9 cellular contexts compared by ENCODE assay signal in the genomic region with DNA sequence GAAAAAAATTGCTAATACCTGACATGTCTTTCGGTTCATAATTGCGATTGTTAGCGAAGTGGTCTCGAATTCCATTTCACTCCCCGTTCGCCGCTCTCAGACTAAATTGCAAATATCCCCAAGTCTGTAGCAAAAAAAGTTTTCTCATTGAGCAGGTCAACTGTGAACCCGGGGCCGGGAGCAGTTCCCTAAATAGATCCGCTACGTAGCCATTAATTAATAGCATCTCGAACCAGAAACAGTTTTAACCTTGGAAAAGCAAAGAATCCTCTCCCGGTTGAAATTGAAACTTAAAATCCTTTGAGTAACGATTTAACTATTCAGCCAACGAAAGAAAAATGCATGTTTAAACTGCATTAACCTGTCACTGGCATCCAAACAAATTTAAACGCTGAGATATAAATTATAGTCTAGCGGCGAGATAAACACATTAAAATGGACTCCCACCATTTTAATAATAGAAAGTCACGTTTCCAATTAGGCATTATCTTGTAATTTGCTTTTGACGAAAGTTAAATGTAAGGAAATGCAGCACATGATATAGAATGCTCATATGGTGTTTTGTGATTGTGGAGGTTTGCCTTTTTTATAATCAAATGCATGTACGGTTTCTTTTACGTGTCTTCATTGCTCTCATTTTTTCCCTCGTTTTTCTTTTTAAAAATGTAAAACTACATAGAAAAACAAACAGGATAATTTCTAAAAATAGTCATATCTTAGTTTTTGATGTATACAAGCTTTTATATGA. TPM values are rescaled to one million over a fixed set of nuclear protein-coding genes. Genes with fewer than 3 reads are reported as not detected.
DNase-seq lines count a peak whose midpoint lies in the region; ATAC-seq and TF ChIP-seq lines count a peak whose summit lies in the region.
"Had no signal": no experiment of that assay in that cellular context is flagged by ENCODE, and none has a peak within 500 bp of the region (broad histone marks: within the 10 kb centered on the region; RNA-seq: fewer than 3 reads in every experiment).

No MANE protein-coding gene starts in this region.

- H4K20me1 ChIP-seq in mammary epithelial cell (ENCODE audit: insufficient read depth, low read length), result no peaks in the 10 kb centered on the region

- BruUV-seq in Caco-2 (replicated peaks; lab: Mats Ljungman, UMichigan), result no TSS peak
- no TSS peak for BruUV-seq in mammary epithelial cell (replicated peaks; lab: Mats Ljungman, UMichigan)

- H3K27me3 ChIP-seq in Caco-2 (replicated peaks; ENCODE audit: control insufficient read depth, insufficient read depth, low read length), result 0 out of 2 replicates have a peak, but pooled peaks cover 2% of the 10 kb centered on the region
- peaks cover 99% of the 10 kb centered on the region for H3K27me3 ChIP-seq in HUES64 (ENCODE audit: insufficient read depth, low read length)
- H3K27me3 ChIP-seq in mammary epithelial cell (ENCODE audit: insufficient read depth, low read length), result peaks cover 30% of the 10 kb centered on the region

- CTCF ChIA-PET in Caco-2 (lab: Charles Lee), result no interaction called here
- CTCF ChIA-PET in mammary epithelial cell (lab: Charles Lee; ENCODE audit: low non-redundant PET), result no interaction called here

- no peak overlapping the region for H3K27ac Mint-ChIP-seq in Caco-2 (ENCODE audit: unreplicated experiment)

- in situ Hi-C loops in mammary epithelial cell (cut with MboI; ENCODE audit: low sequenced_read_pairs in 2 of 2), result no loop called here

- DNase-seq in Caco-2, result no peak
- DNase-seq in mammary epithelial cell, result peak; percentile 2
- no peak for DNase-seq in mucosa of descending colon
- no peak for DNase-seq in stimulated activated naive CD4-positive, alpha-beta T cell treated with Interleukin-2 at 50 U/mL for 16 hours (lab: John Stamatoyannopoulos, UW)
- DNase-seq in stimulated activated CD4-positive, alpha-beta T cell treated with anti-CD3 and anti-CD28 coated beads, Interleukin-4, amount 100 ng/mL, for 24 hours, result no peak
- DNase-seq in islet precursor cell, result no peak

- no peaks in the 10 kb centered on the region for H3K36me3 Mint-ChIP-seq in Caco-2 (ENCODE audit: insufficient read depth, unreplicated experiment)

- no peak for TF ChIP-seq CTCF in Caco-2 (IDR thresholded peaks at IDR 0.05; ENCODE audit: insufficient read depth in 1 of 2, low read depth in 1 of 2, low read length in 1 of 2, severe bottlenecking in 1 of 2, unreplicated experiment in 1 of 2)
- no peak for TF ChIP-seq CTCF in mammary epithelial cell (conservative IDR thresholded peaks at IDR 0.05 in 1 of 2, IDR thresholded peaks at IDR 0.05 in 1 of 2; ENCODE audit: extremely low read depth in 1 of 2, insufficient read depth in 1 of 2, low read depth in 1 of 2, low read length in 2 of 2)
- no peak for TF ChIP-seq CTCF in mucosa of descending colon (IDR thresholded peaks at IDR 0.05)

- intact Hi-C loops in Caco-2 (cut with micrococcal nuclease; ENCODE audit: unreplicated experiment) (loop anchor here (1.0 to 5.0 kb wide), 2 partner anchors 24 to 98 kb away; no protein-coding TSS in a partner anchor), mammary epithelial cell (cut with micrococcal nuclease) (no loop called here), mucosa of descending colon (cut with DNase I, micrococcal nuclease) (no loop called here)

- H3K9me3 ChIP-seq in Caco-2, result no peaks in the 10 kb centered on the region
- H3K9me3 ChIP-seq in HUES64 (ENCODE audit: insufficient read depth, low read depth, low read length), result peaks cover 9% of the 10 kb centered on the region; the same call in 1 of the 2 replicates
- peaks cover 7% of the 10 kb centered on the region for H3K9me3 ChIP-seq in mammary epithelial cell (replicated peaks; ENCODE audit: insufficient read depth, low read length)
- peaks cover 12% of the 10 kb centered on the region for H3K9me3 ChIP-seq in mucosa of descending colon

- H3K27ac ChIP-seq in HUES64 (ENCODE audit: low read depth, low read length) (no peak overlapping the region), mammary epithelial cell (ENCODE audit: insufficient read depth, low read depth, low read length) (no peak overlapping the region)

- ATAC-seq in mucosa of descending colon (no peak), HG02840 (IDR thresholded peaks at IDR 0.05; ENCODE audit: low FRiP score, unreplicated experiment) (no peak)

- no peaks in the 10 kb centered on the region for H3K4me1 Mint-ChIP-seq in Caco-2 (ENCODE audit: low read depth, unreplicated experiment)

- peak overlapping the region; percentile 74 for H3K4me3 Mint-ChIP-seq in Caco-2 (ENCODE audit: unreplicated experiment)

- H3K36me3 ChIP-seq in Caco-2 (ENCODE audit: control insufficient read depth, insufficient read depth, low read length), result no peaks in the 10 kb centered on the region
- no peaks in the 10 kb centered on the region for H3K36me3 ChIP-seq in HUES64 (ENCODE audit: insufficient read depth, low read length)
- no peaks in the 10 kb centered on the region for H3K36me3 ChIP-seq in mammary epithelial cell (ENCODE audit: insufficient read depth, low read length)
- no peaks in the 10 kb centered on the region for H3K36me3 ChIP-seq in mucosa of descending colon (ENCODE audit: low read depth)

- peaks cover 25% of the 10 kb centered on the region for H3K27me3 Mint-ChIP-seq in Caco-2 (ENCODE audit: insufficient read depth, unreplicated experiment)

- H3K4me3 ChIP-seq in Caco-2 (ENCODE audit: low read depth, low read length) (peak overlapping the region; percentile 71), HUES64 (ENCODE audit: low read length) (peak overlapping the region; percentile 56), mammary epithelial cell (replicated peaks in 1 of 3; ENCODE audit: insufficient read depth in 1 of 3, low read depth in 2 of 3, low read length in 3 of 3) (peak overlapping the region; percentile 34 to 43 (median 36)), mucosa of descending colon (peak overlapping the region; percentile 11)

- WGBS in HUES64, result 4% methylated on average over 20 of the region's 23 CpGs
- WGBS in mammary epithelial cell (ENCODE audit: low coverage, missing lambda C conversion rate), result 16% methylated on average over 23 of the region's 23 CpGs

- H3K4me1 ChIP-seq in Caco-2, result peaks cover 5% of the 10 kb centered on the region; the same call in 1 of the 2 replicates
- 0 out of 2 replicates have a peak, but pooled peaks cover 8% of the 10 kb centered on the region for H3K4me1 ChIP-seq in HUES64 (ENCODE audit: insufficient read depth, low read length)
- H3K4me1 ChIP-seq in mammary epithelial cell (ENCODE audit: insufficient read depth, low read length), result peaks cover 4% of the 10 kb centered on the region
- H3K4me1 ChIP-seq in mucosa of descending colon (ENCODE audit: low read depth), result peaks cover 8% of the 10 kb centered on the region

- H3K9me3 Mint-ChIP-seq in Caco-2 (ENCODE audit: unreplicated experiment), result no peaks in the 10 kb centered on the region

- H3K4me2 ChIP-seq in mammary epithelial cell (ENCODE audit: insufficient read depth, low read depth, low read length), result peak overlapping the region; percentile 76

- POLR2A ChIA-PET in Caco-2 (lab: Charles Lee), result no interaction called here

- H3K9ac ChIP-seq in HUES64 (ENCODE audit: low read depth, low read length) (no peak overlapping the region), mammary epithelial cell (ENCODE audit: insufficient read depth, low read length) (no peak overlapping the region)

- no peak overlapping the region for H2AFZ ChIP-seq in mammary epithelial cell (ENCODE audit: low read depth, low read length)

- dilution Hi-C loops in mammary epithelial cell (cut with HindIII; ENCODE audit: low sequenced_read_pairs), result no loop called here

- no peaks in the 10 kb centered on the region for H3K79me2 ChIP-seq in mammary epithelial cell (ENCODE audit: insufficient read depth, low read length)

RNA-seq across cellular contexts. Expression of gene KLF14, which starts 0.7 kb away (rescaled TPM):
- 0.14 TPM in 1 of 2 replicates, not detected in the other for total RNA-seq in Caco-2 (2022)
- not detected for polyA plus RNA-seq in HUES64 (2013, experiment 1 of 2)
- not detected for polyA plus RNA-seq in HUES64 (2013, experiment 2 of 2)
- not detected for total RNA-seq in mammary epithelial cell
- not detected for polyA plus RNA-seq in mammary epithelial cell
- polyA minus RNA-seq in mammary epithelial cell, result not detected
- total RNA-seq in mucosa of descending colon, result under 1 TPM in 1 of 3 donors, not detected in 2; 0.19 TPM
- total RNA-seq: T-helper 1 cell treated with Interleukin-12 subunit alpha and Interleukin-12 subunit beta and Interleukin-4 antibody, amounts not matched to agents 30 ng/mL and 1 ng/mL, for 36 hours had no signal

RNA-seq across cellular contexts. Expression of gene TSGA13, which starts 48.4 kb away (rescaled TPM):
- total RNA-seq in Caco-2 (2022) (not detected in 2 replicates), mammary epithelial cell (not detected), mucosa of descending colon (not detected)
- polyA plus RNA-seq in HUES64 (2013, experiment 1 of 2), result not detected
- polyA plus RNA-seq in HUES64 (2013, experiment 2 of 2), result not detected
- not detected for polyA plus RNA-seq in mammary epithelial cell
- not detected for polyA minus RNA-seq in mammary epithelial cell
- total RNA-seq: T-helper 1 cell treated with Interleukin-12 subunit alpha and Interleukin-12 subunit beta and Interleukin-4 antibody, amounts not matched to agents 30 ng/mL and 1 ng/mL, for 36 hours had no signal

Comparison
In these comparisons a context has a peak if more than half of its experiments do, and no peak if none do; other contexts are left out.
1. H3K4me3 ChIP-seq: peak in every context shown above with its lines; median percentile 71 in Caco-2; 56 in HUES64; 36 in mammary epithelial cell; 11 in mucosa of descending colon.